In genomic region chr14:77140937-77141591, GRCh38 we compare ENCODE assay signal across 8 cellular contexts. TPM values are rescaled to one million over a fixed set of nuclear protein-coding genes. Genes with fewer than 3 reads are reported as not detected.
A peak's percentile ranks its signal among the peaks of the same experiment; 100 is the strongest.
DNase-seq lines count a peak whose midpoint lies in the region; ATAC-seq and TF ChIP-seq lines count a peak whose summit lies in the region.

No MANE protein-coding gene starts in this region.

- no CpG with 5 or more reads among the region's 73 CpGs for WGBS in trophoblast cell (ENCODE audit: extremely low coverage, insufficient coverage, insufficient read length)

- H4K12ac ChIP-seq in trophoblast cell (ENCODE audit: low read depth, low read length) = no peak overlapping the region

- H3K9me3 Mint-ChIP-seq in activated T-cell treated with anti-CD3 and anti-CD28 coated beads, Interleukin-2, amount 50 U/mL, for 24 hours = no peaks in the 10 kb centered on the region

- H3K4me1 ChIP-seq in SJSA1 (replicated peaks) (peaks cover 11% of the 10 kb centered on the region), foreskin keratinocyte (no peaks in the 10 kb centered on the region), trophoblast cell (ENCODE audit: control insufficient read depth in 1 of 2, insufficient read depth in 2 of 2, low read length in 2 of 2) (peaks cover 12 to 16% of the 10 kb centered on the region in 2 experiments)

- H3K79me2 ChIP-seq in trophoblast cell (ENCODE audit: control insufficient read depth, insufficient read depth, low read length, poor library complexity) = no peaks in the 10 kb centered on the region

- H3K4me3 Mint-ChIP-seq in activated T-cell treated with anti-CD3 and anti-CD28 coated beads, Interleukin-2, amount 50 U/mL, for 24 hours = no peak overlapping the region

- H2BK5ac ChIP-seq in trophoblast cell (ENCODE audit: low read depth, low read length, poor library complexity) = no peak overlapping the region

- peak overlapping the region; percentile 30 for H2AFZ ChIP-seq in trophoblast cell (ENCODE audit: insufficient read depth, low read length, poor library complexity)

- H2AK5ac ChIP-seq in trophoblast cell (ENCODE audit: low read length) = no peak overlapping the region

- peaks cover 19% of the 10 kb centered on the region for H3K4me1 Mint-ChIP-seq in activated T-cell treated with anti-CD3 and anti-CD28 coated beads, Interleukin-2, amount 50 U/mL, for 24 hours (ENCODE audit: low read depth)

- no peak overlapping the region for H4K8ac ChIP-seq in trophoblast cell (ENCODE audit: low read depth, low read length)

- no peak overlapping the region for H3K23ac ChIP-seq in trophoblast cell (ENCODE audit: low read length)

- no peaks in the 10 kb centered on the region for H3K36me3 Mint-ChIP-seq in activated T-cell treated with anti-CD3 and anti-CD28 coated beads, Interleukin-2, amount 50 U/mL, for 24 hours (ENCODE audit: low read depth)

- H3K27me3 Mint-ChIP-seq in activated T-cell treated with anti-CD3 and anti-CD28 coated beads, Interleukin-2, amount 50 U/mL, for 24 hours = peaks cover 85% of the 10 kb centered on the region

- H3K18ac ChIP-seq in trophoblast cell (ENCODE audit: low read length) = no peak overlapping the region

- peak overlapping the region; percentile 72 for H3K4me2 ChIP-seq in trophoblast cell (ENCODE audit: low read length)

- DNase-seq in activated T-cell treated with anti-CD3 and anti-CD28 coated beads, Interleukin-2, amount 50 U/mL, for 24 hours = peak; percentile 50
- DNase-seq in activated T-cell treated with anti-CD3 and anti-CD28 coated beads, Interleukin-2, amount 50 U/mL, for 1 hour = no peak
- DNase-seq in SJSA1 (ENCODE audit: low read depth in 1 of 2, low spot score in 2 of 2) (peak in 1 of 2 experiments; percentile 36), foreskin keratinocyte (no peak), trophoblast cell (peak in 1 of 2 donors; percentile 23)
- no peak for DNase-seq in activated naive CD4-positive, alpha-beta T cell treated with Interleukin-2 at 50 U/mL for 16 hours

- TF ChIP-seq CTCF in foreskin keratinocyte (conservative IDR thresholded peaks at IDR 0.05) = peak; percentile 41

- H3K79me1 ChIP-seq in trophoblast cell (ENCODE audit: low read length) = no peaks in the 10 kb centered on the region

- H3K36me3 ChIP-seq in SJSA1 (no peaks in the 10 kb centered on the region), trophoblast cell (ENCODE audit: control insufficient read depth in 1 of 2, insufficient read depth in 2 of 2, low read length in 2 of 2) (no peaks in the 10 kb centered on the region)

- H3K27ac Mint-ChIP-seq in activated T-cell treated with anti-CD3 and anti-CD28 coated beads, Interleukin-2, amount 50 U/mL, for 24 hours = no peak overlapping the region

- peak; percentile 57 for ATAC-seq in foreskin keratinocyte
- ATAC-seq in HG03175 (IDR thresholded peaks at IDR 0.05; ENCODE audit: unreplicated experiment) = no peak
- ATAC-seq in HG03039 (IDR thresholded peaks at IDR 0.05; ENCODE audit: unreplicated experiment) = no peak

- no peak overlapping the region for H4K91ac ChIP-seq in trophoblast cell (ENCODE audit: low read depth, low read length)

- H3K9ac ChIP-seq in trophoblast cell (ENCODE audit: low read length) = no peak overlapping the region

- H2BK12ac ChIP-seq in trophoblast cell (ENCODE audit: low read length) = no peak overlapping the region

- no peaks in the 10 kb centered on the region for H3K9me3 ChIP-seq in SJSA1 (replicated peaks)
- peaks cover 3% of the 10 kb centered on the region for H3K9me3 ChIP-seq in trophoblast cell (ENCODE audit: insufficient read depth, low read depth, low read length)

- H3K27ac ChIP-seq in SJSA1 (no peak overlapping the region), foreskin keratinocyte (no peak overlapping the region), trophoblast cell (ENCODE audit: low read depth, low read length) (no peak overlapping the region)

- peak overlapping the region; percentile 19 for H3K4me3 ChIP-seq in SJSA1
- peak overlapping the region; percentile 34 for H3K4me3 ChIP-seq in trophoblast cell (ENCODE audit: low read depth, low read length)

- H3K27me3 ChIP-seq in SJSA1 (replicated peaks) (peaks cover 54% of the 10 kb centered on the region), foreskin keratinocyte (peaks cover 96% of the 10 kb centered on the region), trophoblast cell (ENCODE audit: insufficient read depth, low read length) (peaks cover 43% of the 10 kb centered on the region)

- no peak overlapping the region for H2BK120ac ChIP-seq in trophoblast cell (ENCODE audit: insufficient read depth, low read length, poor library complexity)

- H3K4ac ChIP-seq in trophoblast cell (ENCODE audit: low read depth, low read length) = no peak overlapping the region

- no peak overlapping the region for H3K14ac ChIP-seq in trophoblast cell (ENCODE audit: low read length)

RNA-seq across cellular contexts. Expression of gene ZDHHC22, which starts 0.5 kb away (rescaled TPM):
- 0.03 TPM in 1 of 2 replicates, not detected in the other for total RNA-seq in SJSA1 (2014; rRNA removed; shearing (Covaris generic))
- not detected in 2 replicates for total RNA-seq in foreskin keratinocyte
- polyA plus RNA-seq in foreskin keratinocyte = not detected in 2 replicates
- polyA plus RNA-seq in trophoblast cell (2013) = 0.26 and 0.28 TPM in 2 replicates

RNA-seq across cellular contexts. Expression of gene TMEM63C, which starts 40.5 kb away (rescaled TPM):
- 0.66 TPM in 1 of 2 replicates, not detected in the other for total RNA-seq in SJSA1 (2014; rRNA removed; shearing (Covaris generic))
- 0.49 and 0.65 TPM in 2 replicates for total RNA-seq in foreskin keratinocyte
- polyA plus RNA-seq in foreskin keratinocyte = 0.39 and 0.50 TPM in 2 replicates
- polyA plus RNA-seq in trophoblast cell (2013) = 0.43 and 0.57 TPM in 2 replicates

RNA-seq across cellular contexts. Expression of gene CIPC, which starts 43.0 kb away (rescaled TPM):
- 8.8 and 11.0 TPM in 2 replicates for total RNA-seq in SJSA1 (2014; rRNA removed; shearing (Covaris generic))
- 10.0 and 10.1 TPM in 2 replicates for total RNA-seq in foreskin keratinocyte
- polyA plus RNA-seq in foreskin keratinocyte = 2.3 and 3.0 TPM in 2 replicates
- polyA plus RNA-seq in trophoblast cell (2013) = 14.3 and 14.4 TPM in 2 replicates
